ENCODE assay signal across 9 cellular contexts in the genomic region with DNA sequence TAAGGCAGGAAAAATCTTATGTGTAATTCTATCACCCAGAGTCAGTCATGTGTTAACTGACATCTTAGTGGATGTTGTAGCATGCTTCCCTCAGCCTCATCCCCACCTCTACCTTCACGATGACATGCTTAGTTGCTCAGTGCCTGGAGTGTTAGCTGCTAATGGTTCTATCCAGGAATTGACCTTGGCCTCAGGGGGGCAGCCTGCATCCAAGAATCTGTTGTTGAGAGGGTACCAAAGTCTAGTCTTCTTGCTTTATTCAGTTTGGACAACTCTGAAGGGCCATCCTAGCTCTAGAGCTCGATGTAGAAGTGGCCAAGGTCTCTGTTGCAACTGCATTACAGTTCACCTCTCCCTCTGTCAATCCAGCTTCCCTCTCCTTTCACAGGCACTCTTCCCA.
A peak's percentile ranks its signal among the peaks of the same experiment; 100 is the strongest.
DNase-seq lines count a peak whose midpoint lies in the region; ATAC-seq and TF ChIP-seq lines count a peak whose summit lies in the region.
"Had no signal": no experiment of that assay in that cellular context is flagged by ENCODE, and none has a peak within 500 bp of the region (broad histone marks: within the 10 kb centered on the region; RNA-seq: fewer than 3 reads in every experiment).

No MANE protein-coding gene starts in this region.

- DNase-seq in AG04450 (ENCODE audit: low read depth, low spot score) (peak; percentile 21), H4 (ENCODE audit: low spot score) (peak; percentile 25), SJCRH30 (peak; percentile 76 to 88), foreskin melanocyte (peak; percentile 58), pulmonary artery endothelial cell (ENCODE audit: low read depth, low spot score) (peak; percentile 13), NOMO-1 treated with dmso at 0.1 percent for 144 hours (lab: John Stamatoyannopoulos, UW; ENCODE audit: unreplicated experiment) (no peak), NCI-H1092 (lab: John Stamatoyannopoulos, UW) (no peak)

- no peak for ATAC-seq in GM19467 (IDR thresholded peaks at IDR 0.05; ENCODE audit: unreplicated experiment)

- H3K27me3 ChIP-seq in AG04450 (ENCODE audit: control insufficient read depth, insufficient read depth, low read length) (no peaks in the 10 kb centered on the region), SJCRH30 (no peaks in the 10 kb centered on the region)

- TF ChIP-seq CTCF in AG04450 (IDR thresholded peaks at IDR 0.05; ENCODE audit: low read depth, low read length): peak; percentile 64

- H3K4me3 ChIP-seq in AG04450 (ENCODE audit: low read depth, low read length) (no peak overlapping the region), SJCRH30 (no peak overlapping the region)

- POLR2A ChIA-PET in AG04450 (lab: Yijun Ruan, JAX): no interaction called here

- H3K27ac ChIP-seq in AG04450 (ENCODE audit: low read depth, low read length): no peak overlapping the region
- H3K27ac ChIP-seq in SJCRH30: no peak overlapping the region
- H3K27ac ChIP-seq: epithelial cell of prostate had no signal

- no peaks in the 10 kb centered on the region for H3K36me3 ChIP-seq in SJCRH30

- CTCF ChIA-PET in AG04450 (lab: Charles Lee): interaction anchor here (0.8 to 2.5 kb wide), 15 partner anchors 9 to 528 kb away, joined by 3 to 28 read pairs (median 3); no protein-coding TSS in a partner anchor

- no peaks in the 10 kb centered on the region for H3K4me1 ChIP-seq in SJCRH30

- H3K9me3 ChIP-seq in AG04450 (ENCODE audit: control insufficient read depth, insufficient read depth, low read length) (no peaks in the 10 kb centered on the region), SJCRH30 (replicated peaks) (no peaks in the 10 kb centered on the region)

Comparison
In these comparisons a context has a peak if more than half of its experiments do, and no peak if none do; other contexts are left out.
1. DNase-seq: peak in AG04450 (single experiment), H4 (single experiment), SJCRH30 (2 of 2), foreskin melanocyte (single experiment) and pulmonary artery endothelial cell (single experiment); none in NOMO-1 treated with dmso at 0.1 percent for 144 hours (single experiment) and NCI-H1092 (single experiment).